Comparison of ENCODE assay signal across 8 cellular contexts in genomic region chr11:63871962-63872832, GRCh38. TPM values are rescaled to one million over a fixed set of nuclear protein-coding genes. Genes with fewer than 3 reads are reported as not detected.
A peak's percentile ranks its signal among the peaks of the same experiment; 100 is the strongest.
DNase-seq lines count a peak whose midpoint lies in the region; ATAC-seq and TF ChIP-seq lines count a peak whose summit lies in the region.

No MANE protein-coding gene starts in this region.

- peak; percentile 53 for TF ChIP-seq CTCF in GM12864 (IDR thresholded peaks at IDR 0.05; ENCODE audit: low read depth, low read length, missing control alignments)
- peak; percentile 18 for TF ChIP-seq CTCF in HFF-Myc (IDR thresholded peaks at IDR 0.05; ENCODE audit: low read depth, low read length, missing control alignments)
- peak; percentile 66 for TF ChIP-seq CTCF in Loucy (conservative IDR thresholded peaks at IDR 0.05; ENCODE audit: low read length)
- peak; percentile 67 for TF ChIP-seq CTCF in liver (IDR thresholded peaks at IDR 0.05; ENCODE audit: low read depth, low read length, missing input control)

- peak overlapping the region; percentile 33 for H3K4me2 ChIP-seq in Loucy (ENCODE audit: low read depth, low read length, poor library complexity, severe bottlenecking)

- no peak overlapping the region for H3K4me3 ChIP-seq in GM12864 (ENCODE audit: low read depth, low read length)
- no peak overlapping the region for H3K4me3 ChIP-seq in HFF-Myc (replicated peaks; ENCODE audit: low read depth, low read length)
- H3K4me3 ChIP-seq in Loucy (ENCODE audit: low read length, poor library complexity, severe bottlenecking) = peak overlapping the region; percentile 12
- no peak overlapping the region for H3K4me3 ChIP-seq in liver (ENCODE audit: low read depth in 1 of 3, low read length in 3 of 3)

- H3K27ac Mint-ChIP-seq in dendritic cell treated with granulocyte-macrophage colony-stimulating factor and Interleukin-4, amounts not matched to agents 40 ng/mL and 50 ng/mL, for 4 days = peak overlapping the region; percentile 82
- H3K27ac Mint-ChIP-seq in stimulated activated effector memory CD8-positive, alpha-beta T cell treated with anti-CD3 and anti-CD28 coated beads, Interleukin-12 subunit alpha, Interleukin-12 subunit beta, amount 100 ng/mL, for 72 hours = no peak overlapping the region

- H3K4me3 Mint-ChIP-seq in dendritic cell treated with granulocyte-macrophage colony-stimulating factor and Interleukin-4, amounts not matched to agents 40 ng/mL and 50 ng/mL, for 4 days = peak overlapping the region; percentile 48
- no peak overlapping the region for H3K4me3 Mint-ChIP-seq in stimulated activated effector memory CD8-positive, alpha-beta T cell treated with anti-CD3 and anti-CD28 coated beads, Interleukin-12 subunit alpha, Interleukin-12 subunit beta, amount 100 ng/mL, for 72 hours

- 18% methylated on average over 11 of the region's 11 CpGs for WGBS in liver

- no peaks in the 10 kb centered on the region for H3K9me3 ChIP-seq in Loucy (ENCODE audit: insufficient read depth, low read depth, low read length)
- H3K9me3 ChIP-seq in liver (ENCODE audit: control insufficient read depth in 4 of 4, low read length in 3 of 4) = no peaks in the 10 kb centered on the region

- H3K9me2 ChIP-seq in Loucy (replicated peaks; ENCODE audit: low read depth, low read length) = no peaks in the 10 kb centered on the region

- peak overlapping the region; percentile 65 to 74 for H3K27ac ChIP-seq in liver (ENCODE audit: low read depth in 1 of 2, low read length in 2 of 2)

- peaks cover 16% of the 10 kb centered on the region; the same call in 1 of the 2 replicates for H3K36me3 ChIP-seq in Loucy (ENCODE audit: insufficient read depth, low read length)
- no peaks in the 10 kb centered on the region for H3K36me3 ChIP-seq in liver (ENCODE audit: control insufficient read depth in 4 of 4, insufficient read depth in 3 of 4, low read depth in 1 of 4, low read length in 3 of 4)

- no peaks in the 10 kb centered on the region for H3F3A ChIP-seq in Loucy (ENCODE audit: low read depth)

- peak; percentile 90 to 91 for TF ChIP-seq RAD21 in liver (IDR thresholded peaks at IDR 0.05)

- in situ Hi-C loops in ACHN (cut with HindIII; ENCODE audit: low pct_ligation_motif_present, low pct_unique_long_range_greater_than_20kb, low sequenced_read_pairs) = no loop called here

- no peaks in the 10 kb centered on the region for H3K9me3 Mint-ChIP-seq in dendritic cell treated with granulocyte-macrophage colony-stimulating factor and Interleukin-4, amounts not matched to agents 40 ng/mL and 50 ng/mL, for 4 days
- no peaks in the 10 kb centered on the region for H3K9me3 Mint-ChIP-seq in stimulated activated effector memory CD8-positive, alpha-beta T cell treated with anti-CD3 and anti-CD28 coated beads, Interleukin-12 subunit alpha, Interleukin-12 subunit beta, amount 100 ng/mL, for 72 hours

- ATAC-seq in stimulated activated effector memory CD8-positive, alpha-beta T cell treated with anti-CD3 and anti-CD28 coated beads, Interleukin-12 subunit alpha, Interleukin-12 subunit beta, amount 100 ng/mL, for 72 hours = peak; percentile 86

- peaks cover 82% of the 10 kb centered on the region for H3K4me1 Mint-ChIP-seq in dendritic cell treated with granulocyte-macrophage colony-stimulating factor and Interleukin-4, amounts not matched to agents 40 ng/mL and 50 ng/mL, for 4 days (ENCODE audit: low read depth)
- peaks cover 71% of the 10 kb centered on the region for H3K4me1 Mint-ChIP-seq in stimulated activated effector memory CD8-positive, alpha-beta T cell treated with anti-CD3 and anti-CD28 coated beads, Interleukin-12 subunit alpha, Interleukin-12 subunit beta, amount 100 ng/mL, for 72 hours

- H3K9ac ChIP-seq in Loucy (ENCODE audit: low read depth, low read length, poor library complexity, severe bottlenecking) (no peak overlapping the region), liver (ENCODE audit: low read depth in 1 of 2, low read length in 2 of 2) (peak overlapping the region in 1 of 2 donors; percentile 54)

- H3K27me3 Mint-ChIP-seq in dendritic cell treated with granulocyte-macrophage colony-stimulating factor and Interleukin-4, amounts not matched to agents 40 ng/mL and 50 ng/mL, for 4 days = no peaks in the 10 kb centered on the region

- no peak overlapping the region for H2AFZ ChIP-seq in Loucy (ENCODE audit: low read length)

- H3K27me3 ChIP-seq in Loucy (ENCODE audit: insufficient read depth, low read length, poor library complexity, severe bottlenecking) = no peaks in the 10 kb centered on the region
- H3K27me3 ChIP-seq in liver (ENCODE audit: control insufficient read depth in 4 of 4, insufficient read depth in 4 of 4, low read length in 3 of 4) = no peaks in the 10 kb centered on the region

- H4K20me1 ChIP-seq in Loucy (ENCODE audit: insufficient read depth, low read length, poor library complexity, severe bottlenecking) = peaks cover 36% of the 10 kb centered on the region

- DNase-seq in ACHN (peak; percentile 89), GM12864 (ENCODE audit: low read depth) (peak; percentile 66), HFF-Myc (ENCODE audit: extremely low read depth, low read depth) (peak; percentile 72), T1000 (lab: John Stamatoyannopoulos, UW) (peak; percentile 82)
- peak; percentile 14 to 69 for DNase-seq in stimulated activated effector memory CD8-positive, alpha-beta T cell treated with anti-CD3 and anti-CD28 coated beads, Interleukin-12 subunit alpha, Interleukin-12 subunit beta, amount 100 ng/mL, for 72 hours (ENCODE audit: low spot score in 2 of 2)

- H3K4me1 ChIP-seq in Loucy (ENCODE audit: insufficient read depth, low read length, poor library complexity, severe bottlenecking) (peaks cover 48% of the 10 kb centered on the region), liver (ENCODE audit: control insufficient read depth in 4 of 4, insufficient read depth in 4 of 4, low read length in 3 of 4) (peaks cover 7 to 46% (median 37%) of the 10 kb centered on the region in 4 donors)

- H3K36me3 Mint-ChIP-seq in dendritic cell treated with granulocyte-macrophage colony-stimulating factor and Interleukin-4, amounts not matched to agents 40 ng/mL and 50 ng/mL, for 4 days (ENCODE audit: low read depth) = peaks cover 54% of the 10 kb centered on the region
- peaks cover 13% of the 10 kb centered on the region for H3K36me3 Mint-ChIP-seq in stimulated activated effector memory CD8-positive, alpha-beta T cell treated with anti-CD3 and anti-CD28 coated beads, Interleukin-12 subunit alpha, Interleukin-12 subunit beta, amount 100 ng/mL, for 72 hours

- intact Hi-C loops in dendritic cell treated with granulocyte-macrophage colony-stimulating factor and Interleukin-4, amounts not matched to agents 40 ng/mL and 50 ng/mL, for 4 days (cut with micrococcal nuclease) = loop anchor here (1.0 to 10.0 kb wide), 2 partner anchors 34 to 73 kb away; no protein-coding TSS in a partner anchor

- peaks cover 93% of the 10 kb centered on the region for H3K79me2 ChIP-seq in Loucy (ENCODE audit: insufficient read depth, low read length)

TF ChIP-seq in liver, 16 proteins besides CTCF, POLR2A, EP300 and RAD21 (continues in another document):
- TF ChIP-seq ATF3 (IDR thresholded peaks at IDR 0.05) (no peak), HNF4A (conservative IDR thresholded peaks at IDR 0.05) (peak; percentile 93 to 98), FOXA2 (IDR thresholded peaks at IDR 0.05) (peak; percentile 70), NR2F2 (IDR thresholded peaks at IDR 0.05) (peak; percentile 88), RXRA (IDR thresholded peaks at IDR 0.05) (peak; percentile 95 to 97), EGR1 (IDR thresholded peaks at IDR 0.05; ENCODE audit: low read depth in 2 of 2) (peak in 1 of 2 donors; percentile 33), JUND (IDR thresholded peaks at IDR 0.05) (peak; percentile 73 to 74), MAX (IDR thresholded peaks at IDR 0.05) (peak; percentile 88), ZBTB33 (IDR thresholded peaks at IDR 0.05) (no peak), GABPA (IDR thresholded peaks at IDR 0.05 in 1 of 2, conservative IDR thresholded peaks at IDR 0.05 in 1 of 2) (peak; percentile 16 to 76), HNF4G (IDR thresholded peaks at IDR 0.05) (peak; percentile 79), FOXA1 (IDR thresholded peaks at IDR 0.05) (peak; percentile 69)

RNA-seq across cellular contexts. Expression of gene MARK2, which starts 33.3 kb away (rescaled TPM):
- total RNA-seq in liver = 10 to 100 TPM in 1 of 2 donors, 1 to 10 TPM in 1; 9.5 to 11.6 TPM
- polyA plus RNA-seq in liver = 1 to 10 TPM; 3.4 to 6.6 TPM

RNA-seq across cellular contexts. Expression of gene RCOR2, which starts 44.8 kb away (rescaled TPM):
- under 1 TPM in 1 of 2 donors, not detected in 1; 0.19 TPM for total RNA-seq in liver
- under 1 TPM in 1 of 2 donors, not detected in 1; 0.05 TPM for polyA plus RNA-seq in liver

RNA-seq across cellular contexts. Expression of gene SPINDOC, which starts 58.9 kb away (rescaled TPM):
- 1 to 10 TPM; 3.2 to 3.8 TPM for total RNA-seq in liver
- 1 to 10 TPM in 1 of 2 donors, under 1 TPM in 1; 0.42 to 2.6 TPM for polyA plus RNA-seq in liver
